Comparison of ENCODE assay signal across 9 cellular contexts in the genomic region with DNA sequence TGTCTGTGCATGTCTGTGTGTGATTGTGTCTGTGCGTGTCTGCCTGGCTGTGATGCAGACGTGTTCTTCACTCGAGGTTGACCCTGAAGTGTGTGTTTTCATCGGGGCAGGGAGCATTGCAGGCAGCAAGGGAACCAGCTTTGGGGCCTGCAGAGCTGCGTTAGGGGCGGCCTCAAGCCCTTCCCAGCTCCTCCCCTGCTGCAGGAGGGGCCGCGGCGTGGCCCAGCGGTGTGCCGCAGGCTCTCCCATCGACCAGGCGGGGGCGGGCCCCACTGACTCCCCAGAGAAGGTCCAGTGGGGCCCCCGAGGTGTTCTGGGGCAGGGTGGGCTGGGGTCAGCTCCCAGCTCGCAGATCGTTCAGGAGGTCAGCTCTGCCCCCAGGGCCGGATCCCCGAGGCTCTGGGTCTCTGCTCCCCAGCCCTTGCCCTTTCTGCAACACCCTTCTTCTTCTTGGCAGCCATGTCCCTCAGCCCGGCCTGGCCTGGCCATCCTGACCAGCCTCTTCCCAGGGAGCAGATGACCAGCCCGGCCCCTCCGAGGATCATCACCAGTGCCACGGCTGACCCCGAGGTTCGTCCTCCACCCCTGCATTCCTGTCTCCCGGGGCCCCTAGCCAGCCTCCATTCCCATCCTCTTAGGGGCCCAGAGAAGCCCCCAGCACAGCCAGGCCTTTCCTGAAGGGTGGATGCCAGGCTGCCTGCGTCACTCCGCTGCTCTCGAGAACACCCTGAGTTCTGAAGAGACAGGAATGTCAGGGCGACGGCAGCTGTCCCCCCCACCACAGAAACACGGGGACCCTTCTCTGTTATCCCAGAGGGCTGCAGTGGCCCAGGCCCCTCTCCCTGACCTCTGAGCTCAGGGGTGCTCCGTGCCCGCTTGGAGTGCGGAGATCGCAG. TPM values are rescaled to one million over a fixed set of nuclear protein-coding genes. Genes with fewer than 3 reads are reported as not detected.
A peak's percentile ranks its signal among the peaks of the same experiment; 100 is the strongest.
DNase-seq lines count a peak whose midpoint lies in the region; ATAC-seq and TF ChIP-seq lines count a peak whose summit lies in the region.
"Had no signal": no experiment of that assay in that cellular context is flagged by ENCODE, and none has a peak within 500 bp of the region (broad histone marks: within the 10 kb centered on the region; RNA-seq: fewer than 3 reads in every experiment).

No MANE protein-coding gene starts in this region.

- H3K4me3 ChIP-seq in fibroblast of pulmonary artery (replicated peaks; ENCODE audit: low read depth, low read length): no peak overlapping the region
- no peak overlapping the region for H3K4me3 ChIP-seq in MG63

- H3K36me3 ChIP-seq in MG63: no peaks in the 10 kb centered on the region

- TF ChIP-seq CTCF in fibroblast of pulmonary artery (IDR thresholded peaks at IDR 0.05; ENCODE audit: low read length, missing control alignments): peak; percentile 4

- DNase-seq in LHCN-M2 (ENCODE audit: low read depth) (peak; percentile 75), fibroblast of pulmonary artery (ENCODE audit: low read depth) (peak; percentile 43), retina (peak; percentile 62), MG63 (no peak)

- H3K9me3 ChIP-seq in MG63: peaks cover 4% of the 10 kb centered on the region

- ATAC-seq in GM18909 (IDR thresholded peaks at IDR 0.05; ENCODE audit: poor library complexity, unreplicated experiment) (peak; percentile 52), HG02840 (IDR thresholded peaks at IDR 0.05; ENCODE audit: low FRiP score, unreplicated experiment) (no peak), GM21381 (IDR thresholded peaks at IDR 0.05; ENCODE audit: unreplicated experiment) (no peak), HG03196 (IDR thresholded peaks at IDR 0.05; ENCODE audit: unreplicated experiment) (no peak)

- no peaks in the 10 kb centered on the region for H3K27me3 ChIP-seq in MG63

RNA-seq across cellular contexts. Expression of gene KLHL30, which starts 11.1 kb away (rescaled TPM):
- total RNA-seq in LHCN-M2 (2014; rRNA removed): 0.96 and 2.1 TPM in 2 replicates
- polyA plus RNA-seq in LHCN-M2 (2012): 8.0 TPM
- not detected in 2 replicates for total RNA-seq in MG63 (2014; rRNA removed; shearing (Covaris generic); ENCODE audit: low replicate concordance)
- total RNA-seq: pulmonary artery endothelial cell had no signal

RNA-seq across cellular contexts. Expression of gene ESPNL, which starts 27.3 kb away (rescaled TPM):
- total RNA-seq in LHCN-M2 (2014; rRNA removed): 9.7 and 14.2 TPM in 2 replicates
- polyA plus RNA-seq in LHCN-M2 (2012): 4.4 TPM
- 0.03 TPM in 1 of 2 replicates, not detected in the other for total RNA-seq in MG63 (2014; rRNA removed; shearing (Covaris generic); ENCODE audit: low replicate concordance)

RNA-seq across cellular contexts. Expression of gene ERFE, which starts 31.4 kb away (rescaled TPM):
- total RNA-seq in LHCN-M2 (2014; rRNA removed): 24.2 and 25.6 TPM in 2 replicates
- 15.3 TPM for polyA plus RNA-seq in LHCN-M2 (2012)
- total RNA-seq in MG63 (2014; rRNA removed; shearing (Covaris generic); ENCODE audit: low replicate concordance): 11.1 and 24.6 TPM in 2 replicates

Comparison
In these comparisons a context has a peak if more than half of its experiments do, and no peak if none do; other contexts are left out.
1. RNA of gene ESPNL, which starts 27.3 kb away (total RNA-seq): 9.7 to 14.2 TPM in LHCN-M2; 0.03 TPM in MG63; every median in the first group is over 10 times any median in the second.